ENCODE assay signal across 8 cellular contexts in the genomic region with DNA sequence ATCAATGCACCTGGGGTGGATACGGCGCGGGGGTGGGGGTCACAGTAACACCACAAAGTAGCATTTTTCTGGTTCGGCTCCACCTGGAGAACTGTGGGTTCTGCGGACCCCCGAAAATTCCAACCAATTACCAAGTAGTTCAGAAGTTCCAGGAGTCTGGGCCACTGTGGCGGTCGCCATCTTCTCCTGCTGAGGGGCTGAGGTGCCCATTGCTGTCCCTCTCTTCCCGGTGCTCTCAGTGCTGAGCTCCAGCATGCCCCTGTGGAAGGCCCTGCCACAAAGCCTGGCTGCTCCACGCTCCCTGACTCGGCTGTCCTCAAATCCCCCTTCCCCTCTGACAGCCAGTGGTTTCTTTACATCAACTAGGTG.
DNase-seq lines count a peak whose midpoint lies in the region; ATAC-seq lines count a peak whose summit lies in the region.

No MANE protein-coding gene starts in this region.

- H3K4me3 ChIP-seq in CD4-positive, CD25-positive, alpha-beta regulatory T cell (ENCODE audit: low read depth, low read length): no peak overlapping the region
- no peak overlapping the region for H3K4me3 ChIP-seq in neuronal stem cell (ENCODE audit: low read length in 2 of 2)
- H3K4me3 ChIP-seq in SJCRH30: no peak overlapping the region

- H3K9me3 Mint-ChIP-seq in CD4-positive, CD25-positive, alpha-beta regulatory T cell: peaks cover 0 to 5% (median 0%) of the 10 kb centered on the region in 7 donors
- H3K9me3 Mint-ChIP-seq in IgD-negative memory B cell: peaks cover 0 to 3% (median 2%) of the 10 kb centered on the region in 3 donors
- H3K9me3 Mint-ChIP-seq in dendritic cell treated with granulocyte-macrophage colony-stimulating factor and Interleukin-4, amounts not matched to agents 40 ng/mL and 50 ng/mL, for 4 days: peaks cover 9% of the 10 kb centered on the region

- no peak for ATAC-seq in CD4-positive, CD25-positive, alpha-beta regulatory T cell (ENCODE audit: low read depth in 2 of 2)
- no peak for ATAC-seq in GM19467 (IDR thresholded peaks at IDR 0.05; ENCODE audit: unreplicated experiment)
- ATAC-seq in HG03342 (IDR thresholded peaks at IDR 0.05; ENCODE audit: unreplicated experiment): no peak
- no peak for ATAC-seq in GM19351 (IDR thresholded peaks at IDR 0.05; ENCODE audit: unreplicated experiment)

- peak overlapping the region; percentile 44 for H2AK5ac ChIP-seq in neuronal stem cell (ENCODE audit: low read depth, low read length)

- H2BK120ac ChIP-seq in neuronal stem cell (ENCODE audit: low read depth, low read length): peak overlapping the region; percentile 66

- H3K27me3 ChIP-seq in CD4-positive, CD25-positive, alpha-beta regulatory T cell (ENCODE audit: control insufficient read depth, insufficient read depth, low read length): peaks cover 6% of the 10 kb centered on the region
- H3K27me3 ChIP-seq in neuronal stem cell (ENCODE audit: control insufficient read depth in 3 of 3, insufficient read depth in 3 of 3, low read depth in 1 of 3, low read length in 3 of 3) (peaks cover 0 to 33% (median 25%) of the 10 kb centered on the region in 3 experiments), SJCRH30 (no peaks in the 10 kb centered on the region)

- no peaks in the 10 kb centered on the region for H3K36me3 Mint-ChIP-seq in CD4-positive, CD25-positive, alpha-beta regulatory T cell
- no peaks in the 10 kb centered on the region for H3K36me3 Mint-ChIP-seq in IgD-negative memory B cell
- H3K36me3 Mint-ChIP-seq in dendritic cell treated with granulocyte-macrophage colony-stimulating factor and Interleukin-4, amounts not matched to agents 40 ng/mL and 50 ng/mL, for 4 days (ENCODE audit: low read depth): peaks cover under 1% of the 10 kb centered on the region

- H3K4ac ChIP-seq in neuronal stem cell (ENCODE audit: low read length): no peak overlapping the region

- WGBS in neuronal stem cell (ENCODE audit: extremely low coverage in 2 of 2, insufficient read length in 2 of 2, insufficient replicate concordance in 1 of 2), 2 donors: no CpG with 5 or more reads among the region's 11 CpGs

- peak overlapping the region in 1 of 3 donors; percentile 66 for H3K27ac Mint-ChIP-seq in CD4-positive, CD25-positive, alpha-beta regulatory T cell
- peak overlapping the region in 1 of 3 donors; percentile 49 for H3K27ac Mint-ChIP-seq in IgD-negative memory B cell
- no peak overlapping the region for H3K27ac Mint-ChIP-seq in dendritic cell treated with granulocyte-macrophage colony-stimulating factor and Interleukin-4, amounts not matched to agents 40 ng/mL and 50 ng/mL, for 4 days

- no peak overlapping the region for H4K8ac ChIP-seq in neuronal stem cell (ENCODE audit: low read depth, low read length)

- DNase-seq in CD4-positive, CD25-positive, alpha-beta regulatory T cell: no peak
- DNase-seq in neuronal stem cell (ENCODE audit: low spot score) (no peak), SJCRH30 (no peak)

- H3K36me3 ChIP-seq in CD4-positive, CD25-positive, alpha-beta regulatory T cell (ENCODE audit: control insufficient read depth, insufficient read depth, low read length): no peaks in the 10 kb centered on the region
- no peaks in the 10 kb centered on the region for H3K36me3 ChIP-seq in neuronal stem cell (replicated peaks in 1 of 2; ENCODE audit: control insufficient read depth in 2 of 2, insufficient read depth in 2 of 2, low read length in 2 of 2)
- H3K36me3 ChIP-seq in SJCRH30: no peaks in the 10 kb centered on the region

- H2BK12ac ChIP-seq in neuronal stem cell (ENCODE audit: low read length): no peak overlapping the region

- H3K23ac ChIP-seq in neuronal stem cell (ENCODE audit: low read depth, low read length, poor library complexity): peak overlapping the region; percentile 13

- peak overlapping the region in 3 of 4 donors; percentile 31 to 74 (median 64) for H3K4me3 Mint-ChIP-seq in CD4-positive, CD25-positive, alpha-beta regulatory T cell
- peak overlapping the region; percentile 77 to 89 (median 82) for H3K4me3 Mint-ChIP-seq in IgD-negative memory B cell
- peak overlapping the region; percentile 83 for H3K4me3 Mint-ChIP-seq in dendritic cell treated with granulocyte-macrophage colony-stimulating factor and Interleukin-4, amounts not matched to agents 40 ng/mL and 50 ng/mL, for 4 days

- H3K4me2 ChIP-seq in neuronal stem cell (ENCODE audit: insufficient read depth, low read length, poor library complexity, severe bottlenecking): no peak overlapping the region

- peaks cover 22% of the 10 kb centered on the region for H3K27me3 Mint-ChIP-seq in CD4-positive, CD25-positive, alpha-beta regulatory T cell
- peaks cover 22% of the 10 kb centered on the region for H3K27me3 Mint-ChIP-seq in IgD-negative memory B cell
- peaks cover 38% of the 10 kb centered on the region for H3K27me3 Mint-ChIP-seq in dendritic cell treated with granulocyte-macrophage colony-stimulating factor and Interleukin-4, amounts not matched to agents 40 ng/mL and 50 ng/mL, for 4 days

- H4K91ac ChIP-seq in neuronal stem cell (ENCODE audit: low read depth, low read length, poor library complexity): no peak overlapping the region

- H3K9ac ChIP-seq in neuronal stem cell (ENCODE audit: low read depth, low read length, poor library complexity): no peak overlapping the region

- H2BK5ac ChIP-seq in neuronal stem cell (ENCODE audit: low read length): no peak overlapping the region

- peaks cover 0 to 6% of the 10 kb centered on the region in 2 experiments for H3K9me3 ChIP-seq in CD4-positive, CD25-positive, alpha-beta regulatory T cell (ENCODE audit: control insufficient read depth in 2 of 2, low read length in 2 of 2)
- H3K9me3 ChIP-seq in neuronal stem cell (replicated peaks in 1 of 2; ENCODE audit: control insufficient read depth in 2 of 2, insufficient read depth in 1 of 2, low read depth in 1 of 2, low read length in 2 of 2) (peaks cover 6 to 7% of the 10 kb centered on the region in 2 donors), SJCRH30 (replicated peaks) (peaks cover 5% of the 10 kb centered on the region; the same call in 1 of the 2 replicates)

- H3K27ac ChIP-seq in CD4-positive, CD25-positive, alpha-beta regulatory T cell (ENCODE audit: insufficient read depth, low read length, poor library complexity, severe bottlenecking): no peak overlapping the region
- H3K27ac ChIP-seq in neuronal stem cell (replicated peaks; ENCODE audit: low read length) (no peak overlapping the region), SJCRH30 (no peak overlapping the region)

- H3K79me1 ChIP-seq in neuronal stem cell (ENCODE audit: low read depth, low read length): no peaks in the 10 kb centered on the region

- no peak overlapping the region for H3K18ac ChIP-seq in neuronal stem cell (ENCODE audit: low read length)

- peaks cover 26% of the 10 kb centered on the region for H3K4me1 ChIP-seq in CD4-positive, CD25-positive, alpha-beta regulatory T cell (ENCODE audit: control insufficient read depth, insufficient read depth, low read length, poor library complexity, severe bottlenecking)
- peaks cover 6 to 10% of the 10 kb centered on the region in 2 donors for H3K4me1 ChIP-seq in neuronal stem cell (ENCODE audit: control insufficient read depth in 2 of 2, insufficient read depth in 1 of 2, low read depth in 1 of 2, low read length in 2 of 2)
- H3K4me1 ChIP-seq in SJCRH30: peaks cover 8% of the 10 kb centered on the region

- no peak overlapping the region for H3K14ac ChIP-seq in neuronal stem cell (ENCODE audit: low read length)

- H3K4me1 Mint-ChIP-seq in CD4-positive, CD25-positive, alpha-beta regulatory T cell: peaks cover 0 to 27% (median 14%) of the 10 kb centered on the region in 4 donors
- H3K4me1 Mint-ChIP-seq in IgD-negative memory B cell: peaks cover 21 to 34% (median 29%) of the 10 kb centered on the region in 3 donors
- H3K4me1 Mint-ChIP-seq in dendritic cell treated with granulocyte-macrophage colony-stimulating factor and Interleukin-4, amounts not matched to agents 40 ng/mL and 50 ng/mL, for 4 days (ENCODE audit: low read depth): peaks cover 15% of the 10 kb centered on the region

- no peak overlapping the region for H2BK15ac ChIP-seq in neuronal stem cell (ENCODE audit: low read length)

- peak overlapping the region; percentile 97 for H2AFZ ChIP-seq in neuronal stem cell (ENCODE audit: low read length)

- intact Hi-C loops in dendritic cell treated with granulocyte-macrophage colony-stimulating factor and Interleukin-4, amounts not matched to agents 40 ng/mL and 50 ng/mL, for 4 days (cut with micrococcal nuclease): loop anchor here (1.0 to 10.0 kb wide), 2 partner anchors 103 to 281 kb away; no protein-coding TSS in a partner anchor
